ENCODE assay signal across 5 cellular contexts in the genomic region with DNA sequence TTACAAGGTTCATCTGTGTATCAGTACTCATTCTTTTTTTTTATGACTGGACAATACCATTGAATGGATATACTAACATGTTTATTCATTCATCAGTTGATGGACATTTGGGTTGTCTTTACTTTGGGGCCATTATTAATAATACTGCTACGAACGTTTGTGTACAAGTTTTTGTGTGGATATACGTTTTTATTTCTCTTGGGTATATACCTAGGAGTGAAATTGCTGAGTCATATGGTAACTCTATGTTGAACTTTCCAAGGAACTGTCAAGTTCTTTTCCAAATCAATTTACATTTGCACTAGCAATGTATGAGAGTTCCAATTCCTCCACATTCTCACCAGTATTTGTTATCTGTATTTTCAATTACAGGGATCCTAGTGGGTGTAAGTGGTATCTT.
A peak's percentile ranks its signal among the peaks of the same experiment; 100 is the strongest.
TF ChIP-seq lines count a peak whose summit lies in the region.

No MANE protein-coding gene starts in this region.

TF ChIP-seq in SK-N-SH, 30 proteins besides CTCF, POLR2A, EP300 and RAD21:
- TF ChIP-seq EZH2phosphoT487 (IDR thresholded peaks at IDR 0.05; ENCODE audit: borderline replicate concordance, low read depth) (no peak), GATA2 (CRISPR knock-in tag; IDR thresholded peaks at IDR 0.05) (no peak), TAF1 (IDR thresholded peaks at IDR 0.05; ENCODE audit: borderline replicate concordance, low read depth, low read length) (no peak), NFIC (IDR thresholded peaks at IDR 0.05; ENCODE audit: borderline replicate concordance) (no peak), NRF1 (IDR thresholded peaks at IDR 0.05; ENCODE audit: low read depth, low read length) (no peak)
- TF ChIP-seq, protein P1, sequence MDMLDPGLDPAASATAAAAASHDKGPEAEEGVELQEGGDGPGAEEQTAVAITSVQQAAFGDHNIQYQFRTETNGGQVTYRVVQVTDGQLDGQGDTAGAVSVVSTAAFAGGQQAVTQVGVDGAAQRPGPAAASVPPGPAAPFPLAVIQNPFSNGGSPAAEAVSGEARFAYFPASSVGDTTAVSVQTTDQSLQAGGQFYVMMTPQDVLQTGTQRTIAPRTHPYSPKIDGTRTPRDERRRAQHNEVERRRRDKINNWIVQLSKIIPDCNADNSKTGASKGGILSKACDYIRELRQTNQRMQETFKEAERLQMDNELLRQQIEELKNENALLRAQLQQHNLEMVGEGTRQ (IDR thresholded peaks at IDR 0.05; ENCODE audit: borderline replicate concordance, low read depth, low read length): no peak
- TF ChIP-seq, protein P2, sequence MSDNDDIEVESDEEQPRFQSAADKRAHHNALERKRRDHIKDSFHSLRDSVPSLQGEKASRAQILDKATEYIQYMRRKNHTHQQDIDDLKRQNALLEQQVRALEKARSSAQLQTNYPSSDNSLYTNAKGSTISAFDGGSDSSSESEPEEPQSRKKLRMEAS (IDR thresholded peaks at IDR 0.05; ENCODE audit: low read depth): no peak

TF ChIP-seq in SK-N-SH treated with all-trans-retinoic acid at 6 μM for 48 hours, 23 proteins besides CTCF, POLR2A, EP300 and RAD21 (continues in another document):
- TF ChIP-seq, protein P3, sequence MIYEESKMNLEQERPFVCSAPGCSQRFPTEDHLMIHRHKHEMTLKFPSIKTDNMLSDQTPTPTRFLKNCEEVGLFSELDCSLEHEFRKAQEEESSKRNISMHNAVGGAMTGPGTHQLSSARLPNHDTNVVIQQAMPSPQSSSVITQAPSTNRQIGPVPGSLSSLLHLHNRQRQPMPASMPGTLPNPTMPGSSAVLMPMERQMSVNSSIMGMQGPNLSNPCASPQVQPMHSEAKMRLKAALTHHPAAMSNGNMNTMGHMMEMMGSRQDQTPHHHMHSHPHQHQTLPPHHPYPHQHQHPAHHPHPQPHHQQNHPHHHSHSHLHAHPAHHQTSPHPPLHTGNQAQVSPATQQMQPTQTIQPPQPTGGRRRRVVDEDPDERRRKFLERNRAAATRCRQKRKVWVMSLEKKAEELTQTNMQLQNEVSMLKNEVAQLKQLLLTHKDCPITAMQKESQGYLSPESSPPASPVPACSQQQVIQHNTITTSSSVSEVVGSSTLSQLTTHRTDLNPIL (CRISPR knock-in tag; IDR thresholded peaks at IDR 0.05; ENCODE audit: low read depth): no peak
- TF ChIP-seq ZFP30 (CRISPR knock-in tag; IDR thresholded peaks at IDR 0.05): no peak
- no peak for TF ChIP-seq ZFP3 (CRISPR knock-in tag; IDR thresholded peaks at IDR 0.05)
- TF ChIP-seq RARB (CRISPR knock-in tag; IDR thresholded peaks at IDR 0.05): no peak
- no peak for TF ChIP-seq BACH2 (CRISPR knock-in tag; IDR thresholded peaks at IDR 0.05; ENCODE audit: borderline replicate concordance)
- no peak for TF ChIP-seq ESRRG (CRISPR knock-in tag; IDR thresholded peaks at IDR 0.05)
- no peak for TF ChIP-seq GLIS3 (CRISPR knock-in tag; IDR thresholded peaks at IDR 0.05)
- no peak for TF ChIP-seq PPARA (CRISPR knock-in tag; IDR thresholded peaks at IDR 0.05; ENCODE audit: borderline replicate concordance)
- TF ChIP-seq ZNF565 (CRISPR knock-in tag; conservative IDR thresholded peaks at IDR 0.05; ENCODE audit: low read depth): no peak
- no peak for TF ChIP-seq ZC3H10 (CRISPR knock-in tag; IDR thresholded peaks at IDR 0.05)
- no peak for TF ChIP-seq SNAI2 (CRISPR knock-in tag; IDR thresholded peaks at IDR 0.05)

TF ChIP-seq in A549, 52 proteins besides CTCF, POLR2A, EP300 and RAD21:
- TF ChIP-seq MAFK (IDR thresholded peaks at IDR 0.05; ENCODE audit: partially characterized antibody): peak; percentile 95
- TF ChIP-seq NFE2L2 (conservative IDR thresholded peaks at IDR 0.05; ENCODE audit: low read length): peak; percentile 87
- TF ChIP-seq, protein P2 (IDR thresholded peaks at IDR 0.05): no peak

TF ChIP-seq in IMR-90, 13 proteins besides CTCF, POLR2A, EP300 and RAD21:
- peak; percentile 89 for TF ChIP-seq NFE2L2 (IDR thresholded peaks at IDR 0.05; ENCODE audit: low read depth, low read length)
- TF ChIP-seq, protein P1 (IDR thresholded peaks at IDR 0.05; ENCODE audit: low read depth, low read length): no peak
- peak; percentile 65 for TF ChIP-seq MAFK (IDR thresholded peaks at IDR 0.05; ENCODE audit: low read depth, low read length)

TF ChIP-seq in H1, 55 proteins besides CTCF, POLR2A, EP300 and RAD21:
- TF ChIP-seq BRCA1 (IDR thresholded peaks at IDR 0.05; ENCODE audit: low read depth, low read length) (no peak), HDAC6 (IDR thresholded peaks at IDR 0.05; ENCODE audit: low read depth, low read length) (no peak), KDM4A (IDR thresholded peaks at IDR 0.05; ENCODE audit: low read depth, low read length, severe bottlenecking) (no peak), BACH1 (IDR thresholded peaks at IDR 0.05; ENCODE audit: low read length) (0 out of 2 replicates have a peak, but pooled peaks have one; percentile 19), SRF (IDR thresholded peaks at IDR 0.05; ENCODE audit: low read depth, low read length) (no peak), GTF2F1 (IDR thresholded peaks at IDR 0.05; ENCODE audit: borderline replicate concordance, low read depth, low read length) (no peak), CBX5 (IDR thresholded peaks at IDR 0.05; ENCODE audit: low read depth, low read length) (no peak), SIX5 (IDR thresholded peaks at IDR 0.05; ENCODE audit: low read depth, low read length) (no peak), ZNF274 (IDR thresholded peaks at IDR 0.05; ENCODE audit: borderline replicate concordance, extremely low read depth, low read length) (no peak)
